ENCODE assay signal across 19 cellular contexts in the genomic region with DNA sequence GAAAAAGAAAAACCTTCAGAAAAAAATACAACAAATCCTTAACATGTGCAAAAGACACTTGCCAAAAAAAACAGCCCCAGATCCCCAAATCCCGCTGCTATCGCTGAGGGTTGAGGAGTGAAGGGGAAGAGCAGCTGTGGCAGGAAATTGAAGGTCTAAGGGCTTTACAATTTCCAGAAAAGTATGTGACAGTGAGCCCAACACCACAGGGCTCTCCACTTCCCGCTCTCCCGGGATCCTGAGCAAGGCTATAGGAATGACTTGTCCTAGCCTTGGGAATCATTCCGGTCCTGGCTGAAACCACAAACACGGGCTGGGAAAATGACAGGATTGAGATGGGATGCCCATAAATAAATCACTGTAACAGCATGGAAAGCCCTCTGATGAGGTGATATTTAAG.
DNase-seq lines count a peak whose midpoint lies in the region; ATAC-seq and TF ChIP-seq lines count a peak whose summit lies in the region.
"Had no signal": no experiment of that assay in that cellular context is flagged by ENCODE, and none has a peak within 500 bp of the region (broad histone marks: within the 10 kb centered on the region; RNA-seq: fewer than 3 reads in every experiment).

No MANE protein-coding gene starts in this region.

- CTCF ChIA-PET in activated CD4-positive, alpha-beta memory T cell treated with anti-CD3 and anti-CD28 coated beads, Interleukin-2, amount 10 ng/mL, durations not matched to agents 7 days and 5 days (lab: Charles Lee) = no interaction called here

- in situ Hi-C loops in GM13976 (cut with MboI; ENCODE audit: low sequenced_read_pairs, unreplicated experiment) = no loop called here

- peaks cover 2% of the 10 kb centered on the region for H3K27me3 Mint-ChIP-seq in activated CD4-positive, alpha-beta memory T cell treated with anti-CD3 and anti-CD28 coated beads, Interleukin-2, amount 10 ng/mL, durations not matched to agents 7 days and 5 days

- no peaks in the 10 kb centered on the region for H3K4me1 Mint-ChIP-seq in activated CD4-positive, alpha-beta memory T cell treated with anti-CD3 and anti-CD28 coated beads, Interleukin-2, amount 10 ng/mL, durations not matched to agents 7 days and 5 days
- H3K4me1 Mint-ChIP-seq: CD8-positive, alpha-beta memory T cell had no signal

- H3K4me3 ChIP-seq in AG10803 (ENCODE audit: low read length) = no peak overlapping the region
- H3K4me3 ChIP-seq: GM12878, K562 had no signal

- no peaks in the 10 kb centered on the region for H3K9me3 Mint-ChIP-seq in activated CD4-positive, alpha-beta memory T cell treated with anti-CD3 and anti-CD28 coated beads, Interleukin-2, amount 10 ng/mL, durations not matched to agents 7 days and 5 days

- H3K4me3 Mint-ChIP-seq in activated CD4-positive, alpha-beta memory T cell treated with anti-CD3 and anti-CD28 coated beads, Interleukin-2, amount 10 ng/mL, durations not matched to agents 7 days and 5 days = no peak overlapping the region
- H3K4me3 Mint-ChIP-seq: CD8-positive, alpha-beta memory T cell had no signal

- no peak for ATAC-seq in GM21825 (IDR thresholded peaks at IDR 0.05; ENCODE audit: unreplicated experiment)
- ATAC-seq: GM12878, K562 had no signal

- DNase-seq in AG10803 (ENCODE audit: low read depth) (peak; percentile 3), ELR (ENCODE audit: low read depth) (peak; percentile 15), glomerular visceral epithelial cell (ENCODE audit: extremely low spot score) (peak; percentile 26), myocyte (ENCODE audit: low read depth) (peak; percentile 74), NCI-H524 treated with DMSO at 0.1 percent for 48 hours (lab: John Stamatoyannopoulos, UW) (no peak), GM13976 (ENCODE audit: low spot score) (no peak)
- no peak for DNase-seq in activated CD4-positive, alpha-beta memory T cell treated with anti-CD3 and anti-CD28 coated beads, Interleukin-2, amount 10 ng/mL, durations not matched to agents 7 days and 5 days
- DNase-seq: C1 segment of cervical spinal cord; CD8-positive, alpha-beta memory T cell; DND-41; NCI-H1105 treated with DMSO at 0.1 percent for 48 hours; NCI-H1694; NCI-H2107; NCI-H510A; NCI-H774; RPMI8226 had no signal

- no peak overlapping the region for H3K27ac Mint-ChIP-seq in activated CD4-positive, alpha-beta memory T cell treated with anti-CD3 and anti-CD28 coated beads, Interleukin-2, amount 10 ng/mL, durations not matched to agents 7 days and 5 days
- H3K27ac Mint-ChIP-seq: CD8-positive, alpha-beta memory T cell had no signal

- no peak for TF ChIP-seq CTCF in AG10803 (conservative IDR thresholded peaks at IDR 0.05; ENCODE audit: low read length)
- TF ChIP-seq CTCF in GM13976 (IDR thresholded peaks at IDR 0.05; ENCODE audit: borderline replicate concordance, control extremely low read depth, extremely low read depth, insufficient read depth, missing control alignments) = no peak

- H3K36me3 Mint-ChIP-seq in activated CD4-positive, alpha-beta memory T cell treated with anti-CD3 and anti-CD28 coated beads, Interleukin-2, amount 10 ng/mL, durations not matched to agents 7 days and 5 days (ENCODE audit: low read depth) = no peaks in the 10 kb centered on the region

- POLR2A ChIA-PET in activated CD4-positive, alpha-beta memory T cell treated with anti-CD3 and anti-CD28 coated beads, Interleukin-2, amount 10 ng/mL, durations not matched to agents 7 days and 5 days (lab: Charles Lee) = no interaction called here

Comparison
In these comparisons a context has a peak if more than half of its experiments do, and no peak if none do; other contexts are left out.
1. DNase-seq: peak in AG10803 (single experiment), ELR (single experiment), glomerular visceral epithelial cell (single experiment) and myocyte (single experiment); none in activated CD4-positive, alpha-beta memory T cell treated with anti-CD3 and anti-CD28 coated beads, Interleukin-2, amount 10 ng/mL, durations not matched to agents 7 days and 5 days (single experiment), NCI-H524 treated with DMSO at 0.1 percent for 48 hours (single experiment) and GM13976 (single experiment).